ENCODE assay signal across 14 cellular contexts in genomic region chr14:67187210-67187609, GRCh38. TPM values are rescaled to one million over a fixed set of nuclear protein-coding genes. Genes with fewer than 3 reads are reported as not detected.
DNase-seq lines count a peak whose midpoint lies in the region; ATAC-seq, FAIRE-seq and TF ChIP-seq lines count a peak whose summit lies in the region.
"Had no signal": no experiment of that assay in that cellular context is flagged by ENCODE, and none has a peak within 500 bp of the region (broad histone marks: within the 10 kb centered on the region; RNA-seq: fewer than 3 reads in every experiment).

No MANE protein-coding gene starts in this region.

- no peaks in the 10 kb centered on the region for H3K9me3 Mint-ChIP-seq in activated T-cell treated with anti-CD3 and anti-CD28 coated beads, Interleukin-2, amount 50 U/mL, for 4 hours
- H3K9me3 Mint-ChIP-seq: brain; CD4-positive, alpha-beta T cell; stimulated activated effector memory CD8-positive, alpha-beta T cell treated with anti-CD3 and anti-CD28 coated beads, Interleukin-12 subunit alpha, Interleukin-12 subunit beta, amount 100 ng/mL, for 72 hours had no signal

- FAIRE-seq in bronchial epithelial cell (lab: Jason Lieb, UNC) = no peak

- H3K36me3 ChIP-seq in KOPT-K1 (ENCODE audit: insufficient read depth, low read length) (no peaks in the 10 kb centered on the region), bronchial epithelial cell (ENCODE audit: control insufficient read depth, insufficient read depth, low read length) (no peaks in the 10 kb centered on the region), lower lobe of right lung (no peaks in the 10 kb centered on the region)
- H3K36me3 ChIP-seq: right lobe of liver had no signal

- H3K4me3 ChIP-seq in AG10803 (ENCODE audit: low read length) (no peak overlapping the region), bronchial epithelial cell (ENCODE audit: low read depth, low read length) (no peak overlapping the region), lower lobe of right lung (no peak overlapping the region)
- H3K4me3 ChIP-seq: right lobe of liver had no signal

- H3K9me3 ChIP-seq in KOPT-K1 (ENCODE audit: insufficient read depth, low read length, poor library complexity, severe bottlenecking) (no peaks in the 10 kb centered on the region), lower lobe of right lung (no peaks in the 10 kb centered on the region)
- H3K9me3 ChIP-seq: right lobe of liver had no signal

- intact Hi-C loops in lower lobe of right lung (cut with DNase I) = no loop called here

- ATAC-seq in lower lobe of right lung (peak; percentile 49 to 84), HG03280 (IDR thresholded peaks at IDR 0.05; ENCODE audit: unreplicated experiment) (no peak)
- no peak for ATAC-seq in activated T-cell treated with anti-CD3 and anti-CD28 coated beads, Interleukin-2, amount 50 U/mL, for 4 hours

- peak; percentile 72 for DNase-seq in AG10803 (ENCODE audit: low read depth)
- peak; percentile 87 for DNase-seq in bronchial epithelial cell (ENCODE audit: low read depth)
- DNase-seq in lower lobe of right lung = no peak
- no peak for DNase-seq in NOMO-1 (lab: John Stamatoyannopoulos, UW; ENCODE audit: unreplicated experiment in 2 of 2)
- no peak for DNase-seq in activated T-cell treated with anti-CD3 and anti-CD28 coated beads, Interleukin-2, amount 50 U/mL, for 4 hours
- no peak for DNase-seq in NCI-H1694 (lab: John Stamatoyannopoulos, UW)
- DNase-seq: activated CD4-positive, alpha-beta T cell treated with anti-CD3 and anti-CD28 coated beads for 4 hours; CD4-positive, alpha-beta T cell; right lobe of liver had no signal

- H3K4me1 Mint-ChIP-seq in activated T-cell treated with anti-CD3 and anti-CD28 coated beads, Interleukin-2, amount 50 U/mL, for 4 hours (ENCODE audit: low read depth) = peaks cover 18% of the 10 kb centered on the region

- no peak overlapping the region for H3K4me3 Mint-ChIP-seq in activated T-cell treated with anti-CD3 and anti-CD28 coated beads, Interleukin-2, amount 50 U/mL, for 4 hours
- H3K4me3 Mint-ChIP-seq: brain; CD4-positive, alpha-beta T cell; stimulated activated effector memory CD8-positive, alpha-beta T cell treated with anti-CD3 and anti-CD28 coated beads, Interleukin-12 subunit alpha, Interleukin-12 subunit beta, amount 100 ng/mL, for 72 hours had no signal

- peaks cover under 1% of the 10 kb centered on the region for H3K36me3 Mint-ChIP-seq in activated T-cell treated with anti-CD3 and anti-CD28 coated beads, Interleukin-2, amount 50 U/mL, for 4 hours (ENCODE audit: insufficient read depth)
- H3K36me3 Mint-ChIP-seq: stimulated activated effector memory CD8-positive, alpha-beta T cell treated with anti-CD3 and anti-CD28 coated beads, Interleukin-12 subunit alpha, Interleukin-12 subunit beta, amount 100 ng/mL, for 72 hours had no signal

- H3K27ac ChIP-seq in KOPT-K1 (ENCODE audit: low read depth, low read length, poor library complexity, severe bottlenecking) (peak overlapping the region; percentile 76), lower lobe of right lung (no peak overlapping the region)
- H3K27ac ChIP-seq: right lobe of liver had no signal

- H3K4me1 ChIP-seq in lower lobe of right lung = no peaks in the 10 kb centered on the region
- H3K4me1 ChIP-seq: right lobe of liver had no signal

- H3K27me3 ChIP-seq in bronchial epithelial cell (ENCODE audit: control insufficient read depth, insufficient read depth, low read length) (no peaks in the 10 kb centered on the region), lower lobe of right lung (ENCODE audit: low read depth) (no peaks in the 10 kb centered on the region)
- H3K27me3 ChIP-seq: right lobe of liver had no signal

- TF ChIP-seq CTCF in AG10803 (conservative IDR thresholded peaks at IDR 0.05; ENCODE audit: low read length) (no peak), bronchial epithelial cell (IDR thresholded peaks at IDR 0.05; ENCODE audit: insufficient read depth, low read length, severe bottlenecking) (no peak), lower lobe of right lung (IDR thresholded peaks at IDR 0.05) (no peak)

- H3K27me3 Mint-ChIP-seq in activated T-cell treated with anti-CD3 and anti-CD28 coated beads, Interleukin-2, amount 50 U/mL, for 4 hours (ENCODE audit: low read depth) = no peaks in the 10 kb centered on the region
- H3K27me3 Mint-ChIP-seq: brain; CD4-positive, alpha-beta T cell had no signal

RNA-seq across cellular contexts. Expression of gene GARIN2, which starts 2.0 kb away (rescaled TPM):
- total RNA-seq in bronchial epithelial cell (not detected in 2 replicates), lower lobe of right lung (0.32 TPM)
- not detected for total RNA-seq in activated T-cell treated with anti-CD3 and anti-CD28 coated beads, Interleukin-2, amount 50 U/mL, for 4 hours
- total RNA-seq: CD4-positive, alpha-beta T cell; OCI-LY7 had no signal

RNA-seq across cellular contexts. Expression of gene PALS1, which starts 54.0 kb away (rescaled TPM):
- total RNA-seq in bronchial epithelial cell = 11.1 and 15.3 TPM in 2 replicates
- total RNA-seq in lower lobe of right lung = 29.1 TPM
- total RNA-seq in activated T-cell treated with anti-CD3 and anti-CD28 coated beads, Interleukin-2, amount 50 U/mL, for 4 hours = 10 to 100 TPM; 10.6 to 14.5 (median 12.8) TPM

Comparison
In these comparisons a context has a peak if more than half of its experiments do, and no peak if none do; other contexts are left out.
1. DNase-seq: peak in AG10803 (single experiment) and bronchial epithelial cell (single experiment); none in lower lobe of right lung (single experiment), NOMO-1 (0 of 2), activated T-cell treated with anti-CD3 and anti-CD28 coated beads, Interleukin-2, amount 50 U/mL, for 4 hours (single experiment) and NCI-H1694 (single experiment).
2. ATAC-seq: peak in lower lobe of right lung (2 of 2); none in activated T-cell treated with anti-CD3 and anti-CD28 coated beads, Interleukin-2, amount 50 U/mL, for 4 hours (0 of 2) and HG03280 (single experiment).